Comparison of ENCODE assay signal across 1 cellular context in the genomic region with DNA sequence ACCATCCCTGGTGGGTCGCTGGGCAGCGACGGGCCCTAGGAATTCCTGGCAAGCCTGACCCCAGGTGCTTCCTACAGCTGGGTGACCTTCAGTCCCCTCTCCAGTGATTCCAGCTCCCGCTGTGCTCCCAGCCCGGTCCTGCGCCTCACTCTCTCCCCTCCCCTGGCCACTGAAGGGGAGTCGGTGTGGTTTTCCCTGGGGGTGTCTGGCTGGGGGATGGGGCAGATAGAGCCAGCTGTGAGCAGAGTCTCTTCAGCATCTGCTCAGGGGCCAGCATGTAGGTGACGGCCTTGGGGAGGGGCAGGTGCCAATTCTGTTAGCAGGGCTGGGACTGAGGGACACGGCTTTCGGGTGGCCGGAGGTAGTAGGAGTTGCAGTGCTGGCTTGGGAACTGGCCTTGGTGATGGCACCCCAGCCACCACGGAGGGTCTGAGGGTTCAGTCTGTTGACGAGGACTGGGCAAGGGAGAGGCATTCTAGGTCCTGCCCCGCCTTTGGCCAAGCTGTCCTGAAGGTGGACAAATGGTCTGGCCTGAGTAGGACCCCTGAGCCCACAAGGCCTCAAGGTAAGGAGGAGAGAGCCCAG.
TF ChIP-seq lines count a peak whose summit lies in the region.

No MANE protein-coding gene starts in this region.

TF ChIP-seq in H1, 55 proteins besides CTCF, POLR2A, EP300 and RAD21:
- TF ChIP-seq RFX5 (IDR thresholded peaks at IDR 0.05; ENCODE audit: borderline replicate concordance, low read depth, low read length) (no peak), JUN (IDR thresholded peaks at IDR 0.05; ENCODE audit: low read depth, low read length) (no peak), PHF8 (conservative IDR thresholded peaks at IDR 0.05; ENCODE audit: low read depth, low read length) (no peak), JUND (IDR thresholded peaks at IDR 0.05; ENCODE audit: low read length) (no peak), ASH2L (IDR thresholded peaks at IDR 0.05; ENCODE audit: low read length) (no peak), CBX8 (IDR thresholded peaks at IDR 0.05; ENCODE audit: borderline replicate concordance, low read depth, low read length) (no peak), KDM1A (IDR thresholded peaks at IDR 0.05; ENCODE audit: borderline replicate concordance, low read length) (no peak), SP4 (IDR thresholded peaks at IDR 0.05; ENCODE audit: low read length) (no peak), SUZ12 (IDR thresholded peaks at IDR 0.05; ENCODE audit: low read length) (no peak), NANOG (IDR thresholded peaks at IDR 0.05; ENCODE audit: insufficient read depth, low read depth, low read length, poor library complexity, severe bottlenecking) (no peak), GABPA (IDR thresholded peaks at IDR 0.05; ENCODE audit: borderline replicate concordance, insufficient read depth, low read length) (no peak), EGR1 (IDR thresholded peaks at IDR 0.05; ENCODE audit: borderline replicate concordance, low read depth, low read length) (no peak)
